In the genomic region with DNA sequence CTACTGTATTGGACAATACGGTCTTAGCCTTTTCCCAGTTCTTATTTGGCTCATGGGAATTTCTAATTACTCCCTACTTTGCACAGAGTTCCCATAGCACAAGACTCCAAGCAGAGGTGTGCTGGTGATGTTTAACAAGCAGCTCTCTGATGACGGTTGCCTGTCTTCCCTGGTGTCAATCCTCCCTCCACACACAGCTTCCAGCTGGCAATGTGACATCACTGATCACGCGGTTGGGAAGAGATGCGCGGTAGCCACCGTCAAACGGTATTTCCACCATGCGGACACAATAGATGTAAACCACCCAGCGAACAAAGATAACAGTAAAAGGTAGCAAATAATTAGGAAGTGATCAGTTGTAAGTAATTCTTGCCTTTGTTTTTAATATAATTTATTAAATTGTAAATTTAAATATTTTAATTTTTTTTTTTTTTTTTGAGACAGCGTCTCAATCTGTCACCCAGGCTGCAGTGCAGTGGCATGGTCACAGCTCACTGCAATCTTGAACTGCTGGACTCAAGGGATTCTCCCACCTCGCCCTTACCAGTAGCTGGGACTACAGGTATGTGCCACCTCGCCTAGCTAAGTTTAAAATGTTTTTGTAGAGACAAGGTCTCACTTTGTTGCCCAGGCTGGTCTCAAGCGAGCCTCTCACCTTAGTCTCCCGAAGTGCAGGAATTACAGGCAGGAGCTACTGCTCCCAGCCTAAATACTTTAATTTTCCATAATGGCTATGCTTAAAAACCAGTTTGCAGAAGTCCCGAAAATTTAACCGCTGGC, we compare ENCODE assay signal across 13 cellular contexts. TPM values are rescaled to one million over a fixed set of nuclear protein-coding genes. Genes with fewer than 3 reads are reported as not detected.
DNase-seq lines count a peak whose midpoint lies in the region; ATAC-seq and TF ChIP-seq lines count a peak whose summit lies in the region.
"Had no signal": no experiment of that assay in that cellular context is flagged by ENCODE, and none has a peak within 500 bp of the region (broad histone marks: within the 10 kb centered on the region; RNA-seq: fewer than 3 reads in every experiment).

No MANE protein-coding gene starts in this region.

- no peaks in the 10 kb centered on the region for H3K27me3 Mint-ChIP-seq in activated naive CD4-positive, alpha-beta T cell treated with anti-CD3 and anti-CD28 coated beads, Interleukin-2, amount 50 U/mL, for 24 hours
- peaks cover 10% of the 10 kb centered on the region for H3K27me3 Mint-ChIP-seq in central memory CD8-positive, alpha-beta T cell

- intact Hi-C loops in PC-3 (cut with micrococcal nuclease) = loop anchor here (2.0 to 10.0 kb wide), 3 partner anchors 39 to 71 kb away; partner anchors contain the start of gene RBM17
- intact Hi-C loops in uterus (cut with DNase I; ENCODE audit: low total_unique reads) = no loop called here

- H3K36me3 ChIP-seq in PC-3 (ENCODE audit: low read depth, low read length) (no peaks in the 10 kb centered on the region), uterus (no peaks in the 10 kb centered on the region)
- H3K36me3 ChIP-seq: brain microvascular endothelial cell had no signal

- ATAC-seq in PC-3 (peak; percentile 37), GM19324 (IDR thresholded peaks at IDR 0.05; ENCODE audit: low FRiP score, unreplicated experiment) (no peak), GM21529 (IDR thresholded peaks at IDR 0.05; ENCODE audit: unreplicated experiment) (no peak)
- no peak for ATAC-seq in central memory CD8-positive, alpha-beta T cell (replicated peaks; ENCODE audit: extremely low read depth, poor library complexity, severe bottlenecking)

- H3K27ac Mint-ChIP-seq in activated naive CD4-positive, alpha-beta T cell treated with anti-CD3 and anti-CD28 coated beads, Interleukin-2, amount 50 U/mL, for 24 hours = peak overlapping the region; percentile 94
- peak overlapping the region; percentile 93 for H3K27ac Mint-ChIP-seq in central memory CD8-positive, alpha-beta T cell (ENCODE audit: low read depth)
- H3K27ac Mint-ChIP-seq: nephron had no signal

- H3K4me2 ChIP-seq in PC-3 (ENCODE audit: low read length) = peak overlapping the region; percentile 77

- no peaks in the 10 kb centered on the region for H3K79me2 ChIP-seq in PC-3 (ENCODE audit: low read length)

- no peaks in the 10 kb centered on the region for H3K9me2 ChIP-seq in PC-3 (replicated peaks; ENCODE audit: low read length)

- H3F3A ChIP-seq in PC-3 (ENCODE audit: low read length, unreplicated experiment) = no peaks in the 10 kb centered on the region

- H3K9me3 ChIP-seq in PC-3 (ENCODE audit: low read length) (no peaks in the 10 kb centered on the region), uterus (no peaks in the 10 kb centered on the region)

- POLR2A ChIA-PET in PC-3 (lab: Charles Lee; ENCODE audit: unreplicated experiment) = no interaction called here

- no peak for DNase-seq in activated naive CD4-positive, alpha-beta T cell (lab: John Stamatoyannopoulos, UW)
- DNase-seq in PC-3 (no peak), uterus (no peak), RPMI8226 (no peak)
- no peak for DNase-seq in central memory CD8-positive, alpha-beta T cell (ENCODE audit: low spot score in 2 of 2)
- DNase-seq: NCI-H2081 treated with DMSO at 0.1 percent for 48 hours had no signal

- H3K27ac ChIP-seq in PC-3 (ENCODE audit: low read length) = no peak overlapping the region
- H3K27ac ChIP-seq in uterus = peak overlapping the region; percentile 27 to 70
- H3K27ac ChIP-seq: brain microvascular endothelial cell had no signal

- peaks cover 17% of the 10 kb centered on the region for H3K36me3 Mint-ChIP-seq in activated naive CD4-positive, alpha-beta T cell treated with anti-CD3 and anti-CD28 coated beads, Interleukin-2, amount 50 U/mL, for 24 hours
- no peaks in the 10 kb centered on the region for H3K36me3 Mint-ChIP-seq in central memory CD8-positive, alpha-beta T cell (ENCODE audit: insufficient read depth)

- H3K4me3 ChIP-seq in PC-3 (ENCODE audit: low read length) (peak overlapping the region; percentile 40), uterus (no peak overlapping the region)

- TF ChIP-seq CTCF in PC-3 (conservative IDR thresholded peaks at IDR 0.05; ENCODE audit: low read depth, low read length) = no peak
- TF ChIP-seq CTCF in uterus (IDR thresholded peaks at IDR 0.05) = no peak

- no peak for TF ChIP-seq POLR2A in uterus (IDR thresholded peaks at IDR 0.05)

- H3K27me3 ChIP-seq in PC-3 (ENCODE audit: low read length) = no peaks in the 10 kb centered on the region
- H3K27me3 ChIP-seq in uterus = no peaks in the 10 kb centered on the region
- H3K27me3 ChIP-seq: brain microvascular endothelial cell had no signal

- H3K9ac ChIP-seq in PC-3 (ENCODE audit: low read length) = no peak overlapping the region

- H2AFZ ChIP-seq in PC-3 (ENCODE audit: low read length) = peak overlapping the region; percentile 61

- H4K20me1 ChIP-seq in PC-3 (ENCODE audit: low read length) = no peaks in the 10 kb centered on the region

- no peak overlapping the region for H3K4me3 Mint-ChIP-seq in activated naive CD4-positive, alpha-beta T cell treated with anti-CD3 and anti-CD28 coated beads, Interleukin-2, amount 50 U/mL, for 24 hours
- no peak overlapping the region for H3K4me3 Mint-ChIP-seq in central memory CD8-positive, alpha-beta T cell
- H3K4me3 Mint-ChIP-seq: nephron had no signal

- H3K9me3 Mint-ChIP-seq in activated naive CD4-positive, alpha-beta T cell treated with anti-CD3 and anti-CD28 coated beads, Interleukin-2, amount 50 U/mL, for 24 hours = no peaks in the 10 kb centered on the region
- H3K9me3 Mint-ChIP-seq in central memory CD8-positive, alpha-beta T cell = no peaks in the 10 kb centered on the region

- peaks cover 36% of the 10 kb centered on the region for H3K4me1 Mint-ChIP-seq in activated naive CD4-positive, alpha-beta T cell treated with anti-CD3 and anti-CD28 coated beads, Interleukin-2, amount 50 U/mL, for 24 hours
- peaks cover 10% of the 10 kb centered on the region for H3K4me1 Mint-ChIP-seq in central memory CD8-positive, alpha-beta T cell
- H3K4me1 Mint-ChIP-seq: nephron had no signal

- BruUV-seq in PC-3 (replicated peaks; lab: Mats Ljungman, UMichigan) = no TSS peak

- CTCF ChIA-PET in PC-3 (lab: Charles Lee) = interaction anchor here (0.6 to 1.3 kb wide), 4 partner anchors 55 to 388 kb away, joined by 3 to 5 read pairs (median 4); partner anchors contain the start of genes ANKRD16 and FBH1

- no peaks in the 10 kb centered on the region for H3K4me1 ChIP-seq in PC-3 (ENCODE audit: insufficient read depth, low read length)
- H3K4me1 ChIP-seq in uterus = no peaks in the 10 kb centered on the region

RNA-seq across cellular contexts. Expression of gene IL15RA, which starts 36.3 kb away (rescaled TPM):
- 4.4 and 5.9 TPM in 2 replicates for total RNA-seq in PC-3 (2014; rRNA removed)
- 10 to 100 TPM in 3 of 4 donors, 1 to 10 TPM in 1; 1.6 to 42.5 (median 31.9) TPM for total RNA-seq in uterus

RNA-seq across cellular contexts. Expression of gene IL2RA, which starts 48.6 kb away (rescaled TPM):
- total RNA-seq in PC-3 (2014; rRNA removed) = not detected in 2 replicates
- under 1 TPM in 2 of 4 donors, not detected in 2; 0.15 to 0.28 TPM for total RNA-seq in uterus
- total RNA-seq: kidney epithelial cell, LHCN-M2 had no signal
